ENCODE assay signal across 20 cellular contexts in the genomic region with DNA sequence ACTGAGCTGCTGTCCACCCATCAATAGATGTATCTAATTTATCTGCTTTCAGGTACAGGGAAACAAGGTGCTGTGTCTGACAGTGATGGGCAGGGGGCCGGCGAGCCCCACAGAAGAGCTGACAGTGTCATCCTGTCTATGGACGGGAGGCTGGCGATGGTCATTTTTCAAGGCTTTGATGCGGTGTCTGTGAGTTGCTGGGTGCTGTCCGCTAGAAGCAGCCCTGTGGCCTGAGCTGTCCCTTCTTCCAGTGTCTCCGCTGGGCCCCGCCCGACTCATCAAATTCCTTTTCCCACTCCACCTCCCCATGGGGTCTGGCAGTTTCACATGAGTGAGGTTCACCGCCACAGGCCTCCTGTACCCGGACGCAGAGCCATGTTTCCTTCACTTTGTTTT.
DNase-seq lines count a peak whose midpoint lies in the region; ATAC-seq and TF ChIP-seq lines count a peak whose summit lies in the region.
"Had no signal": no experiment of that assay in that cellular context is flagged by ENCODE, and none has a peak within 500 bp of the region (broad histone marks: within the 10 kb centered on the region; RNA-seq: fewer than 3 reads in every experiment).

No MANE protein-coding gene starts in this region.

- H3K27ac ChIP-seq in right atrium auricular region, result no peak overlapping the region
- H3K27ac ChIP-seq in sigmoid colon, result no peak overlapping the region
- H3K27ac ChIP-seq: GM23248, HL-60 had no signal

- H3K4me3 ChIP-seq in right atrium auricular region, result no peak overlapping the region
- H3K4me3 ChIP-seq in sigmoid colon, result no peak overlapping the region
- H3K4me3 ChIP-seq: GM12878, GM23248, HAP-1 had no signal

- H3K4me1 ChIP-seq in right atrium auricular region (no peaks in the 10 kb centered on the region), sigmoid colon (no peaks in the 10 kb centered on the region)
- H3K4me1 ChIP-seq: BE2C, HAP-1 had no signal

- H3K36me3 ChIP-seq in right atrium auricular region (no peaks in the 10 kb centered on the region), sigmoid colon (no peaks in the 10 kb centered on the region)
- H3K36me3 ChIP-seq: BE2C, HAP-1 had no signal

- H3K9me3 ChIP-seq in right atrium auricular region (no peaks in the 10 kb centered on the region), sigmoid colon (no peaks in the 10 kb centered on the region)
- H3K9me3 ChIP-seq: BE2C, HAP-1 had no signal

- no peak for TF ChIP-seq EP300 in sigmoid colon (IDR thresholded peaks at IDR 0.05)

- H3K27me3 ChIP-seq in right atrium auricular region, result no peaks in the 10 kb centered on the region
- H3K27me3 ChIP-seq in sigmoid colon, result no peaks in the 10 kb centered on the region
- H3K27me3 ChIP-seq: BE2C had no signal

- peak; percentile 51 for DNase-seq in right atrium auricular region (ENCODE audit: low spot score)
- no peak for DNase-seq in left ventricle myocardium superior
- DNase-seq in left lobe of liver (ENCODE audit: low spot score), result peak; percentile 33
- DNase-seq in sigmoid colon, result peak; percentile 55
- DNase-seq: ACHN; BE2C; C1 segment of cervical spinal cord; CD4-positive, CD25-positive, alpha-beta regulatory T cell; CD8-positive, alpha-beta memory T cell; COR-L47; DMS 273 treated with DMSO at 0.1 percent for 48 hours; DMS53; DND-41; EL; GM23248 had no signal

- ATAC-seq in left ventricle myocardium superior, result no peak
- ATAC-seq in left lobe of liver, result no peak
- ATAC-seq in HG02973 (IDR thresholded peaks at IDR 0.05; ENCODE audit: unreplicated experiment), result no peak
- ATAC-seq in GM18498 (IDR thresholded peaks at IDR 0.05; ENCODE audit: unreplicated experiment), result no peak
- ATAC-seq: GM12878 had no signal

- TF ChIP-seq POLR2A in sigmoid colon (IDR thresholded peaks at IDR 0.05), result no peak

- TF ChIP-seq CTCF in right atrium auricular region (IDR thresholded peaks at IDR 0.05), result no peak
- no peak for TF ChIP-seq CTCF in sigmoid colon (IDR thresholded peaks at IDR 0.05)

- WGBS in sigmoid colon, 2 donors, result 87 to 92% methylated on average over 12 of the region's 12 CpGs

- intact Hi-C loops in left ventricle myocardium superior (cut with micrococcal nuclease), result no loop called here
- intact Hi-C loops in sigmoid colon (cut with DNase I), result no loop called here
